Comparison of ENCODE assay signal across 21 cellular contexts in the genomic region with DNA sequence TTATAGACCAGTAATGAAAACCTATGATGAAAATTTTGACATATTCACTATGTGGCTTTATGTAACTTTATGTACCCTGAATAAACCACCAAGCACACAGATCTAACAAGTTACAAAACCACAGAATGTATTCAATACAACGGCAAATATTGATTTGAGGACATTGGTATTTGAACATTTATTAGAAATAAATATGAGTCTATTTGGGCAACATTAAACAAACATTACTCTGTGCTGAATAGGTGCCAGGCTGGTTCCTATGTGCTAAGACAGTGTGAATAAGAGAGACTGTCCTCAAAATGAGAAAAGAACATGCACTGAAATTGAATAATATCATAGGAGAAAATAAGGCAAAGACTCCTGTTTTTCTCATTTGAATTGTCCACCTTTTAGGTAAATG.
"Had no signal": no experiment of that assay in that cellular context is flagged by ENCODE, and none has a peak within 500 bp of the region (broad histone marks: within the 10 kb centered on the region; RNA-seq: fewer than 3 reads in every experiment).

No MANE protein-coding gene starts in this region.

- H3K27me3 Mint-ChIP-seq: activated CD8-positive, alpha-beta T cell treated with anti-CD3 and anti-CD28 coated beads for 36 hours; activated naive CD4-positive, alpha-beta T cell treated with anti-CD3 and anti-CD28 coated beads, Interleukin-2, amount 10 ng/mL, durations not matched to agents 7 days and 5 days; activated naive CD8-positive, alpha-beta T cell treated with anti-CD3 and anti-CD28 coated beads for 36 hours had no signal

- H3K4me1 Mint-ChIP-seq: activated naive CD4-positive, alpha-beta T cell treated with anti-CD3 and anti-CD28 coated beads, Interleukin-2, amount 10 ng/mL, durations not matched to agents 7 days and 5 days; activated naive CD8-positive, alpha-beta T cell treated with anti-CD3 and anti-CD28 coated beads for 36 hours had no signal

- DNase-seq: activated CD4-positive, alpha-beta T cell treated with anti-CD3 and anti-CD28 coated beads for 4 hours; activated CD8-positive, alpha-beta memory T cell treated with anti-CD3 and anti-CD28 coated beads, Interleukin-2, amount 50 U/mL, for 4 hours; activated CD8-positive, alpha-beta T cell treated with anti-CD3 and anti-CD28 coated beads for 36 hours; activated gamma-delta T cell treated with Interleukin-2 at 50 U/mL for 16 hours; activated naive CD4-positive, alpha-beta T cell treated with anti-CD3 and anti-CD28 coated beads, Interleukin-2, amount 10 ng/mL, durations not matched to agents 7 days and 5 days; activated naive CD8-positive, alpha-beta T cell treated with anti-CD3 and anti-CD28 coated beads for 36 hours; activated T-cell treated with anti-CD3 and anti-CD28 coated beads, Interleukin-2, amount 50 U/mL, for 72 hours; brain microvascular endothelial cell; Karpas-422; NCI-H1048; NCI-H2029 treated with DMSO at 0.1 percent for 48 hours; NCI-H226; Right ventricle myocardium superior; RPMI8226; SJCRH30; T-helper 1 cell had no signal

- H3K27me3 ChIP-seq: brain microvascular endothelial cell, cardiac muscle cell, SJCRH30 had no signal

- H3K36me3 Mint-ChIP-seq: activated naive CD4-positive, alpha-beta T cell treated with anti-CD3 and anti-CD28 coated beads, Interleukin-2, amount 10 ng/mL, durations not matched to agents 7 days and 5 days; activated naive CD8-positive, alpha-beta T cell treated with anti-CD3 and anti-CD28 coated beads for 36 hours had no signal

- H3K36me3 ChIP-seq: brain microvascular endothelial cell, cardiac muscle cell, SJCRH30 had no signal

- H3K4me3 Mint-ChIP-seq: activated CD8-positive, alpha-beta T cell treated with anti-CD3 and anti-CD28 coated beads for 36 hours; activated naive CD4-positive, alpha-beta T cell treated with anti-CD3 and anti-CD28 coated beads, Interleukin-2, amount 10 ng/mL, durations not matched to agents 7 days and 5 days; activated naive CD8-positive, alpha-beta T cell treated with anti-CD3 and anti-CD28 coated beads for 36 hours; activated T-cell treated with anti-CD3 and anti-CD28 coated beads, Interleukin-2, amount 50 U/mL, for 72 hours had no signal

- H3K9me3 Mint-ChIP-seq: activated CD8-positive, alpha-beta T cell treated with anti-CD3 and anti-CD28 coated beads for 36 hours; activated naive CD4-positive, alpha-beta T cell treated with anti-CD3 and anti-CD28 coated beads, Interleukin-2, amount 10 ng/mL, durations not matched to agents 7 days and 5 days; activated naive CD8-positive, alpha-beta T cell treated with anti-CD3 and anti-CD28 coated beads for 36 hours had no signal

- H3K4me2 ChIP-seq: SK-N-SH had no signal

- H3K27ac ChIP-seq: brain microvascular endothelial cell, cardiac muscle cell, SJCRH30 had no signal

- H3K9me3 ChIP-seq: SJCRH30, SK-N-SH had no signal

- ATAC-seq: activated CD4-positive, CD25-positive, alpha-beta regulatory T cell treated with anti-CD3 and anti-CD28 coated beads, Interleukin-2, amount 50 U/mL, for 24 hours; activated CD8-positive, alpha-beta T cell treated with anti-CD3 and anti-CD28 coated beads for 36 hours; activated T-cell treated with anti-CD3 and anti-CD28 coated beads, Interleukin-2, amount 50 U/mL, for 72 hours; K562 had no signal

- H3K4me3 ChIP-seq: cardiac muscle cell, K562, SJCRH30 had no signal

- H3K4me1 ChIP-seq: SJCRH30 had no signal

- H3K27ac Mint-ChIP-seq: activated CD8-positive, alpha-beta T cell treated with anti-CD3 and anti-CD28 coated beads for 36 hours; activated naive CD4-positive, alpha-beta T cell treated with anti-CD3 and anti-CD28 coated beads, Interleukin-2, amount 10 ng/mL, durations not matched to agents 7 days and 5 days; activated naive CD8-positive, alpha-beta T cell treated with anti-CD3 and anti-CD28 coated beads for 36 hours; activated T-cell treated with anti-CD3 and anti-CD28 coated beads, Interleukin-2, amount 50 U/mL, for 72 hours; activated T-helper 2 cell treated with anti-CD3 and anti-CD28 coated beads, Interferon-gamma antibody, Interleukin-2, Interleukin-4, amounts not matched to agents 10 μg/mL and 5 μg/mL and 100 μg/mL, durations not matched to agents 14 hours and 24 hours and 36 hours had no signal
